In genomic region chr3:133662256-133662773, GRCh38 we compare ENCODE assay signal across 8 cellular contexts.
DNase-seq lines count a peak whose midpoint lies in the region; ATAC-seq lines count a peak whose summit lies in the region.

No MANE protein-coding gene starts in this region.

- H3K27me3 ChIP-seq in iPS-15b (ENCODE audit: control insufficient read depth, insufficient read depth, low read length) = no peaks in the 10 kb centered on the region

- DNase-seq in CD1c-positive myeloid dendritic cell (ENCODE audit: extremely low spot score) = peak; percentile 2
- DNase-seq in NCI-H82 (lab: John Stamatoyannopoulos, UW) = peak; percentile 47
- no peak for DNase-seq in skeletal muscle cell (ENCODE audit: low read depth)
- no peak for DNase-seq in effector CD4-positive, alpha-beta T cell

- H3K36me3 ChIP-seq in iPS-15b (ENCODE audit: control insufficient read depth, insufficient read depth, low read length) = no peaks in the 10 kb centered on the region

- H3K4me3 ChIP-seq in iPS-15b (ENCODE audit: low read depth, low read length) (peak overlapping the region; percentile 90), skeletal muscle cell (ENCODE audit: low read depth, low read length) (peak overlapping the region; percentile 95)

- peaks cover 8% of the 10 kb centered on the region for H3K4me1 ChIP-seq in iPS-15b (ENCODE audit: control insufficient read depth, insufficient read depth, low read length)

- peak overlapping the region; percentile 24 for H3K27ac ChIP-seq in angular gyrus (ENCODE audit: low read depth, low read length)

- H3K9ac ChIP-seq in iPS-15b (ENCODE audit: low read depth, low read length) = peak overlapping the region; percentile 70

- no peaks in the 10 kb centered on the region for H3K9me3 ChIP-seq in iPS-15b (ENCODE audit: control insufficient read depth, insufficient read depth, low read length)

- ATAC-seq in GM18870 (IDR thresholded peaks at IDR 0.05; ENCODE audit: unreplicated experiment) (peak; percentile 47), HG03135 (IDR thresholded peaks at IDR 0.05; ENCODE audit: unreplicated experiment) (peak; percentile 37)

Comparison
In these comparisons a context has a peak if more than half of its experiments do, and no peak if none do; other contexts are left out.
1. DNase-seq: peak in CD1c-positive myeloid dendritic cell (single experiment) and NCI-H82 (single experiment); none in skeletal muscle cell (single experiment) and effector CD4-positive, alpha-beta T cell (single experiment).